ENCODE assay signal across 13 cellular contexts in genomic region chr4:101039367-101039766, GRCh38.
DNase-seq lines count a peak whose midpoint lies in the region; ATAC-seq and TF ChIP-seq lines count a peak whose summit lies in the region.
"Had no signal": no experiment of that assay in that cellular context is flagged by ENCODE, and none has a peak within 500 bp of the region (broad histone marks: within the 10 kb centered on the region; RNA-seq: fewer than 3 reads in every experiment).

No MANE protein-coding gene starts in this region.

- H3K27me3 ChIP-seq in RWPE2 (ENCODE audit: insufficient read depth, poor library complexity, severe bottlenecking) (no peaks in the 10 kb centered on the region), endodermal cell (ENCODE audit: control insufficient read depth, insufficient read depth, low read length, poor library complexity, severe bottlenecking) (no peaks in the 10 kb centered on the region)

- ATAC-seq in RWPE2 (ENCODE audit: low read depth) (no peak), omental fat pad (ENCODE audit: low FRiP score) (no peak)

- H3K36me3 Mint-ChIP-seq in activated T-helper 1 cell treated with anti-CD3 and anti-CD28 coated beads, Interleukin-12 subunit alpha, Interleukin-12 subunit beta, Interleukin-2, Interleukin-4 antibody, amounts not matched to agents 30 ng/mL and 10 ng/mL and 1 ng/mL, durations not matched to agents 14 hours and 24 hours and 36 hours (ENCODE audit: low read depth): peaks cover 8% of the 10 kb centered on the region
- H3K36me3 Mint-ChIP-seq in activated naive CD4-positive, alpha-beta T cell treated with anti-CD3 and anti-CD28 coated beads, Interleukin-2, amount 50 U/mL, for 24 hours: peaks cover 15% of the 10 kb centered on the region
- peaks cover 23% of the 10 kb centered on the region for H3K36me3 Mint-ChIP-seq in endodermal cell (ENCODE audit: low read depth)

- TF ChIP-seq CTCF in RWPE2 (IDR thresholded peaks at IDR 0.05; ENCODE audit: poor library complexity, severe bottlenecking) (no peak), endodermal cell (conservative IDR thresholded peaks at IDR 0.05) (no peak), omental fat pad (IDR thresholded peaks at IDR 0.05) (no peak)

- H3K4me3 Mint-ChIP-seq in activated T-helper 1 cell treated with anti-CD3 and anti-CD28 coated beads, Interleukin-12 subunit alpha, Interleukin-12 subunit beta, Interleukin-2, Interleukin-4 antibody, amounts not matched to agents 30 ng/mL and 10 ng/mL and 1 ng/mL, durations not matched to agents 14 hours and 24 hours and 36 hours: no peak overlapping the region
- H3K4me3 Mint-ChIP-seq in activated naive CD4-positive, alpha-beta T cell treated with anti-CD3 and anti-CD28 coated beads, Interleukin-2, amount 50 U/mL, for 24 hours: no peak overlapping the region
- H3K4me3 Mint-ChIP-seq in endodermal cell: no peak overlapping the region

- H3K4me3 ChIP-seq in RWPE2 (ENCODE audit: severe bottlenecking): no peak overlapping the region
- no peak overlapping the region for H3K4me3 ChIP-seq in endodermal cell (ENCODE audit: low read length)
- H3K4me3 ChIP-seq: skin epidermis had no signal

- H3K9me3 Mint-ChIP-seq in activated T-helper 1 cell treated with anti-CD3 and anti-CD28 coated beads, Interleukin-12 subunit alpha, Interleukin-12 subunit beta, Interleukin-2, Interleukin-4 antibody, amounts not matched to agents 30 ng/mL and 10 ng/mL and 1 ng/mL, durations not matched to agents 14 hours and 24 hours and 36 hours: no peaks in the 10 kb centered on the region
- H3K9me3 Mint-ChIP-seq in activated naive CD4-positive, alpha-beta T cell treated with anti-CD3 and anti-CD28 coated beads, Interleukin-2, amount 50 U/mL, for 24 hours: no peaks in the 10 kb centered on the region
- H3K9me3 Mint-ChIP-seq in endodermal cell: peaks cover 2% of the 10 kb centered on the region

- DNase-seq in activated T-helper 1 cell treated with Interleukin-2 at 50 U/mL for 16 hours (ENCODE audit: low read depth) (peak; percentile 12), RWPE2 (ENCODE audit: low spot score) (no peak), endodermal cell (no peak), NCI-H1092 treated with DMSO at 0.1 percent for 48 hours (lab: John Stamatoyannopoulos, UW) (no peak), omental fat pad (ENCODE audit: low spot score) (no peak)
- DNase-seq in activated T-helper 1 cell treated with anti-CD3 and anti-CD28 coated beads, Interleukin-12 subunit alpha, Interleukin-12 subunit beta, Interleukin-2, Interleukin-4 antibody, amounts not matched to agents 30 ng/mL and 10 ng/mL and 1 ng/mL, durations not matched to agents 14 hours and 24 hours and 36 hours (ENCODE audit: low spot score): no peak
- DNase-seq in stimulated activated CD8-positive, alpha-beta memory T cell treated with anti-CD3 and anti-CD28 coated beads, Interleukin-7, amount 100 ng/mL, for 48 hours (ENCODE audit: extremely low read depth in 1 of 2, low read depth in 1 of 2): peak; percentile 29 to 31
- DNase-seq: cortex of kidney, mesenchymal stem cell, occipital lobe, SIG-M5 had no signal

- H3K4me1 Mint-ChIP-seq in activated T-helper 1 cell treated with anti-CD3 and anti-CD28 coated beads, Interleukin-12 subunit alpha, Interleukin-12 subunit beta, Interleukin-2, Interleukin-4 antibody, amounts not matched to agents 30 ng/mL and 10 ng/mL and 1 ng/mL, durations not matched to agents 14 hours and 24 hours and 36 hours (ENCODE audit: low read depth): peaks cover 23% of the 10 kb centered on the region
- H3K4me1 Mint-ChIP-seq in activated naive CD4-positive, alpha-beta T cell treated with anti-CD3 and anti-CD28 coated beads, Interleukin-2, amount 50 U/mL, for 24 hours: peaks cover 14% of the 10 kb centered on the region
- H3K4me1 Mint-ChIP-seq in endodermal cell: peaks cover 8% of the 10 kb centered on the region

- no peak overlapping the region for H3K9ac ChIP-seq in endodermal cell (ENCODE audit: extremely low read depth, low read length, poor library complexity, severe bottlenecking)

- H3K36me3 ChIP-seq in RWPE2 (ENCODE audit: low read depth) (peaks cover 13% of the 10 kb centered on the region), endodermal cell (ENCODE audit: control insufficient read depth, insufficient read depth, low read length) (peaks cover 7% of the 10 kb centered on the region)

- WGBS in endodermal cell (ENCODE audit: insufficient coverage in 1 of 2, insufficient read length in 1 of 2), 2 experiments: 93% methylated on average over 4 of the region's 5 CpGs; no CpG with 5 or more reads in 1 of the 2 experiments

- intact Hi-C loops in activated T-helper 1 cell treated with anti-CD3 and anti-CD28 coated beads, Interleukin-12 subunit alpha, Interleukin-12 subunit beta, Interleukin-2, Interleukin-4 antibody, amounts not matched to agents 30 ng/mL and 10 ng/mL and 1 ng/mL, durations not matched to agents 14 hours and 24 hours and 36 hours (cut with micrococcal nuclease): no loop called here

- H3K9me3 ChIP-seq in RWPE2 (ENCODE audit: severe bottlenecking) (no peaks in the 10 kb centered on the region), endodermal cell (ENCODE audit: control insufficient read depth, low read length) (no peaks in the 10 kb centered on the region)

- H3K27ac ChIP-seq in RWPE2 (ENCODE audit: poor library complexity, severe bottlenecking) (peak overlapping the region; percentile 86), endodermal cell (ENCODE audit: low read depth, low read length) (no peak overlapping the region)

- H3K4me1 ChIP-seq in RWPE2 (ENCODE audit: insufficient read depth, poor library complexity, severe bottlenecking) (peaks cover 16% of the 10 kb centered on the region), endodermal cell (ENCODE audit: control insufficient read depth, insufficient read depth, low read length) (no peaks in the 10 kb centered on the region)

- no peak overlapping the region for H3K27ac Mint-ChIP-seq in activated T-helper 1 cell treated with anti-CD3 and anti-CD28 coated beads, Interleukin-12 subunit alpha, Interleukin-12 subunit beta, Interleukin-2, Interleukin-4 antibody, amounts not matched to agents 30 ng/mL and 10 ng/mL and 1 ng/mL, durations not matched to agents 14 hours and 24 hours and 36 hours
- peak overlapping the region; percentile 55 for H3K27ac Mint-ChIP-seq in activated naive CD4-positive, alpha-beta T cell treated with anti-CD3 and anti-CD28 coated beads, Interleukin-2, amount 50 U/mL, for 24 hours
- H3K27ac Mint-ChIP-seq in endodermal cell: no peak overlapping the region

- H3K27me3 Mint-ChIP-seq in activated T-helper 1 cell treated with anti-CD3 and anti-CD28 coated beads, Interleukin-12 subunit alpha, Interleukin-12 subunit beta, Interleukin-2, Interleukin-4 antibody, amounts not matched to agents 30 ng/mL and 10 ng/mL and 1 ng/mL, durations not matched to agents 14 hours and 24 hours and 36 hours (ENCODE audit: insufficient read depth): no peaks in the 10 kb centered on the region
- H3K27me3 Mint-ChIP-seq in activated naive CD4-positive, alpha-beta T cell treated with anti-CD3 and anti-CD28 coated beads, Interleukin-2, amount 50 U/mL, for 24 hours: no peaks in the 10 kb centered on the region
- peaks cover 5% of the 10 kb centered on the region for H3K27me3 Mint-ChIP-seq in endodermal cell (ENCODE audit: insufficient read depth)

Comparison
In these comparisons a context has a peak if more than half of its experiments do, and no peak if none do; other contexts are left out.
1. DNase-seq: peak in activated T-helper 1 cell treated with Interleukin-2 at 50 U/mL for 16 hours (single experiment) and stimulated activated CD8-positive, alpha-beta memory T cell treated with anti-CD3 and anti-CD28 coated beads, Interleukin-7, amount 100 ng/mL, for 48 hours (2 of 2); none in activated T-helper 1 cell treated with anti-CD3 and anti-CD28 coated beads, Interleukin-12 subunit alpha, Interleukin-12 subunit beta, Interleukin-2, Interleukin-4 antibody, amounts not matched to agents 30 ng/mL and 10 ng/mL and 1 ng/mL, durations not matched to agents 14 hours and 24 hours and 36 hours (single experiment), RWPE2 (single experiment), endodermal cell (single experiment), NCI-H1092 treated with DMSO at 0.1 percent for 48 hours (single experiment) and omental fat pad (single experiment).